ENCODE assay signal across 8 cellular contexts in the genomic region with DNA sequence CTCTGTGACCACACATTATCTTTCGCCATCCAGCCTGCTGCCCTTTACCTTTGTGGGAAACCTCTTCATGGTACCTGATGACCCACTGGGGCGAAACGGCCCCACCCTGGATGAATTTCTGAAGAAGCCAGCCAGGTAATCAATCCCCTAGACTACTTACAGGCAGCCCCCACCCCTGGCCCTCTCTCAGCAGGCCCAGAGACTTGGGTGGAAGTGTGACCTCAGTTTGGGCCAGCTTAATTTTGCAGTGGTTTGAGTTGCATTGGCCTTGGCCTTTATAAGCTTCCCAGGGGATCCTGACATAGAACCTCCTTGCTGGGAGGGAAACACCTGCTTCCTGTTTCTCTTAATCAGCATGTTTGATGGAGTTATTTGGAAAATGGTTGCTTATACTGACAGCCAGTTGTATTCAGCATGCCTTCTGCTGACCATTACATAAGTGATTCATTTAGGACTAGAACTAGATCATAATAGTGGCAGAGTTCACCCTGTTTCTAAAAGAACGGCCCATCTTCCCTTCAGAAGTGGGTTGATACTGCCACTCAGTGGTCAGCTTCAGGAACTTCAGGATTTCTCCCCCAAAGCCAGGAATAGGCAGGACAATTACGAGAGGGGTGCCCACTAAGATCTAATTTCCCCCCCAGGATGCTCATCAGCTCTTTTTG. TPM values are rescaled to one million over a fixed set of nuclear protein-coding genes. Genes with fewer than 3 reads are reported as not detected.
DNase-seq lines count a peak whose midpoint lies in the region; ATAC-seq and TF ChIP-seq lines count a peak whose summit lies in the region.

No MANE protein-coding gene starts in this region.

- peak overlapping the region; percentile 1 for H3K4me2 ChIP-seq in Karpas-422 (ENCODE audit: low read depth, low read length, poor library complexity, severe bottlenecking)

- H2AFZ ChIP-seq in Karpas-422 (ENCODE audit: low read length): no peak overlapping the region

- peaks cover 12% of the 10 kb centered on the region for H3K79me2 ChIP-seq in Karpas-422 (ENCODE audit: low read length)

- H3K9ac ChIP-seq in Karpas-422 (ENCODE audit: low read length): peak overlapping the region; percentile 29

- DNase-seq in AG08396 (ENCODE audit: low spot score): peak; percentile 80
- peak; percentile 71 for DNase-seq in GM12865 (ENCODE audit: low read depth)
- peak; percentile 89 for DNase-seq in Karpas-422
- peak; percentile 85 for DNase-seq in RKO (ENCODE audit: low spot score)
- peak; percentile 55 to 71 for DNase-seq in T47D (ENCODE audit: low read depth in 1 of 2, low spot score in 1 of 2)
- DNase-seq in inferior parietal cortex (ENCODE audit: extremely low spot score): peak; percentile 89
- peak; percentile 57 for DNase-seq in smooth muscle cell of the brain vasculature (ENCODE audit: low read depth, low spot score)

- H4K20me1 ChIP-seq in Karpas-422 (ENCODE audit: insufficient read depth, low read depth, low read length): peaks cover 4% of the 10 kb centered on the region; the same call in 1 of the 2 replicates

- in situ Hi-C loops in T47D (cut with HindIII; ENCODE audit: low pct_unique_long_range_greater_than_20kb, low sequenced_read_pairs): no loop called here

- H3K4me1 ChIP-seq in Karpas-422 (ENCODE audit: low read length): peaks cover 47% of the 10 kb centered on the region

- H3K4me3 ChIP-seq in GM12865 (ENCODE audit: low read depth, low read length): no peak overlapping the region
- no peak overlapping the region for H3K4me3 ChIP-seq in Karpas-422 (ENCODE audit: low read length)

- no peaks in the 10 kb centered on the region for H3K9me2 ChIP-seq in Karpas-422 (replicated peaks; ENCODE audit: insufficient read depth, low read length)

- no peaks in the 10 kb centered on the region for H3K9me3 ChIP-seq in Karpas-422 (ENCODE audit: low read length)

- ATAC-seq in GM18517 (IDR thresholded peaks at IDR 0.05; ENCODE audit: unreplicated experiment): no peak

- H3K27me3 ChIP-seq in Karpas-422 (ENCODE audit: low read length): no peaks in the 10 kb centered on the region

- H3K36me3 ChIP-seq in Karpas-422 (ENCODE audit: insufficient read depth, low read length): peaks cover 48% of the 10 kb centered on the region; the same call in 1 of the 2 replicates

- peak; percentile 72 for TF ChIP-seq CTCF in GM12865 (IDR thresholded peaks at IDR 0.05; ENCODE audit: insufficient read depth, low read depth, low read length, missing control alignments)

- H3K27ac ChIP-seq in Karpas-422 (ENCODE audit: low read length): peak overlapping the region; percentile 51

RNA-seq across cellular contexts. Expression of gene SDR39U1, which starts 6.1 kb away (rescaled TPM):
- total RNA-seq in Karpas-422 (2014; rRNA removed; shearing (Covaris generic); ENCODE audit: low replicate concordance): 53.3 and 77.2 TPM in 2 replicates

RNA-seq across cellular contexts. Expression of gene KHNYN, which starts 6.7 kb away (rescaled TPM):
- total RNA-seq in Karpas-422 (2014; rRNA removed; shearing (Covaris generic); ENCODE audit: low replicate concordance): 50.8 and 109 TPM in 2 replicates

RNA-seq across cellular contexts. Expression of gene CBLN3, which starts 7.0 kb away (rescaled TPM):
- 1.1 and 3.6 TPM in 2 replicates for total RNA-seq in Karpas-422 (2014; rRNA removed; shearing (Covaris generic); ENCODE audit: low replicate concordance)

RNA-seq across cellular contexts. Expression of gene NYNRIN, which starts 37.7 kb away (rescaled TPM):
- not detected in 2 replicates for total RNA-seq in Karpas-422 (2014; rRNA removed; shearing (Covaris generic); ENCODE audit: low replicate concordance)
